38 cellular contexts compared by ENCODE assay signal in genomic region chr2:167298017-167298416, GRCh38. TPM values are rescaled to one million over a fixed set of nuclear protein-coding genes. Genes with fewer than 3 reads are reported as not detected.
"Had no signal": no experiment of that assay in that cellular context is flagged by ENCODE, and none has a peak within 500 bp of the region (broad histone marks: within the 10 kb centered on the region; RNA-seq: fewer than 3 reads in every experiment).

No MANE protein-coding gene starts in this region.

- DNase-seq: activated CD4-positive, alpha-beta memory T cell treated with anti-CD3 and anti-CD28 coated beads for 36 hours; activated CD4-positive, alpha-beta T cell treated with anti-CD3 and anti-CD28 coated beads for 36 hours; activated CD4-positive, alpha-beta T cell treated with anti-CD3 and anti-CD28 coated beads, Interleukin-2, amount 10 ng/mL, durations not matched to agents 24 days and 14 days; activated CD4-positive, CD25-positive, alpha-beta regulatory T cell; activated CD4-positive, CD25-positive, alpha-beta regulatory T cell treated with anti-CD3 and anti-CD28 coated beads, Interleukin-2, amount 50 U/mL, for 72 hours; activated CD8-positive, alpha-beta memory T cell treated with anti-CD3 and anti-CD28 coated beads, Interleukin-2, amount 10 ng/mL, durations not matched to agents 7 days and 5 days; activated CD8-positive, alpha-beta memory T cell treated with anti-CD3 and anti-CD28 coated beads, Interleukin-2, amount 50 U/mL, for 4 hours; activated CD8-positive, alpha-beta T cell treated with anti-CD3 and anti-CD28 coated beads, Interleukin-2, amount 10 ng/mL, durations not matched to agents 7 days and 5 days; activated effector memory CD4-positive, alpha-beta T cell treated with anti-CD3 and anti-CD28 coated beads, Interleukin-2, amount 50 U/mL, for 16 hours; activated naive CD4-positive, alpha-beta T cell treated with anti-CD3 and anti-CD28 coated beads for 36 hours; activated naive CD8-positive, alpha-beta T cell treated with anti-CD3 and anti-CD28 coated beads for 36 hours; activated naive CD8-positive, alpha-beta T cell treated with anti-CD3 and anti-CD28 coated beads, Interleukin-2, amount 50 U/mL, for 24 hours; activated T-cell treated with anti-CD3 and anti-CD28 coated beads, Interleukin-2, amount 50 U/mL, for 1 hour; activated T-cell treated with anti-CD3 and anti-CD28 coated beads, Interleukin-2, amount 50 U/mL, for 48 hours; adrenal gland; amygdala; aorta; body of pancreas; caudate nucleus; cerebellar nuclear complex; colonic mucosa; effector memory CD4-positive, alpha-beta T cell; endodermal cell; foreskin keratinocyte; gastrocnemius medialis; glutamatergic neuron; heart left ventricle; T-cell; T-helper 17 cell; T1000; WERI-Rb-1 had no signal

- H3K4me3 ChIP-seq: adrenal gland, body of pancreas, colonic mucosa, gastrocnemius medialis, heart left ventricle had no signal

- H3K4me1 ChIP-seq: colonic mucosa, foreskin keratinocyte had no signal

- H3K27ac ChIP-seq: adrenal gland, body of pancreas, colonic mucosa, foreskin keratinocyte, gastrocnemius medialis, heart left ventricle, WERI-Rb-1 had no signal

- H3K4me3 Mint-ChIP-seq: activated CD4-positive, alpha-beta memory T cell treated with anti-CD3 and anti-CD28 coated beads for 36 hours; activated CD4-positive, alpha-beta T cell treated with anti-CD3 and anti-CD28 coated beads for 36 hours; activated CD4-positive, alpha-beta T cell treated with anti-CD3 and anti-CD28 coated beads, Interleukin-2, amount 10 ng/mL, durations not matched to agents 24 days and 14 days; activated CD8-positive, alpha-beta memory T cell treated with anti-CD3 and anti-CD28 coated beads, Interleukin-2, amount 10 ng/mL, durations not matched to agents 7 days and 5 days; activated CD8-positive, alpha-beta T cell treated with anti-CD3 and anti-CD28 coated beads, Interleukin-2, amount 10 ng/mL, durations not matched to agents 7 days and 5 days; activated naive CD4-positive, alpha-beta T cell treated with anti-CD3 and anti-CD28 coated beads for 36 hours; activated naive CD4-positive, alpha-beta T cell treated with anti-CD3 and anti-CD28 coated beads, Interleukin-2, amount 50 U/mL, for 24 hours; activated naive CD8-positive, alpha-beta T cell treated with anti-CD3 and anti-CD28 coated beads for 36 hours; activated naive CD8-positive, alpha-beta T cell treated with anti-CD3 and anti-CD28 coated beads, Interleukin-2, amount 50 U/mL, for 24 hours; activated T-helper 1 cell treated with anti-CD3 and anti-CD28 coated beads, Interleukin-12 subunit alpha, Interleukin-12 subunit beta, Interleukin-2, Interleukin-4 antibody, amounts not matched to agents 30 ng/mL and 10 ng/mL and 1 ng/mL, durations not matched to agents 14 hours and 24 hours and 36 hours; endodermal cell; T-cell; T-helper 17 cell; T-helper 2 cell treated with Interferon-gamma antibody and Interleukin-4, amounts not matched to agents 5 μg/mL and 100 μg/mL, for 36 hours had no signal

- H3K9me3 Mint-ChIP-seq: activated CD4-positive, alpha-beta memory T cell treated with anti-CD3 and anti-CD28 coated beads for 36 hours; activated naive CD4-positive, alpha-beta T cell treated with anti-CD3 and anti-CD28 coated beads for 36 hours; activated naive CD8-positive, alpha-beta T cell treated with anti-CD3 and anti-CD28 coated beads for 36 hours; activated T-helper 1 cell treated with anti-CD3 and anti-CD28 coated beads, Interleukin-12 subunit alpha, Interleukin-12 subunit beta, Interleukin-2, Interleukin-4 antibody, amounts not matched to agents 30 ng/mL and 10 ng/mL and 1 ng/mL, durations not matched to agents 14 hours and 24 hours and 36 hours; activated T-helper 2 cell treated with anti-CD3 and anti-CD28 coated beads, Interferon-gamma antibody, Interleukin-2, Interleukin-4, amounts not matched to agents 10 μg/mL and 5 μg/mL and 100 μg/mL, durations not matched to agents 14 hours and 24 hours and 36 hours; endodermal cell; T-cell; T-helper 2 cell treated with Interferon-gamma antibody and Interleukin-4, amounts not matched to agents 5 μg/mL and 100 μg/mL, for 36 hours had no signal

- ATAC-seq: activated CD4-positive, alpha-beta T cell treated with anti-CD3 and anti-CD28 coated beads for 36 hours; activated CD8-positive, alpha-beta memory T cell treated with anti-CD3 and anti-CD28 coated beads, Interleukin-2, amount 10 ng/mL, durations not matched to agents 7 days and 5 days; activated CD8-positive, alpha-beta T cell treated with anti-CD3 and anti-CD28 coated beads, Interleukin-2, amount 10 ng/mL, durations not matched to agents 7 days and 5 days; activated naive CD8-positive, alpha-beta T cell treated with anti-CD3 and anti-CD28 coated beads, Interleukin-2, amount 50 U/mL, for 24 hours; body of pancreas; esophagus mucosa; foreskin keratinocyte; gastrocnemius medialis; heart left ventricle; T-cell; T-helper 17 cell had no signal

- H3K36me3 ChIP-seq: adrenal gland, colonic mucosa, gastrocnemius medialis, heart left ventricle, WERI-Rb-1 had no signal

- H3K36me3 Mint-ChIP-seq: activated CD4-positive, alpha-beta memory T cell treated with anti-CD3 and anti-CD28 coated beads for 36 hours; activated naive CD8-positive, alpha-beta T cell treated with anti-CD3 and anti-CD28 coated beads for 36 hours; T-cell had no signal

- H3K9me3 ChIP-seq: adrenal gland, body of pancreas, colonic mucosa, gastrocnemius medialis, heart left ventricle had no signal

- H3K27ac Mint-ChIP-seq: activated CD4-positive, alpha-beta memory T cell treated with anti-CD3 and anti-CD28 coated beads for 36 hours; activated CD4-positive, alpha-beta T cell treated with anti-CD3 and anti-CD28 coated beads for 36 hours; activated CD4-positive, alpha-beta T cell treated with anti-CD3 and anti-CD28 coated beads, Interleukin-2, amount 10 ng/mL, durations not matched to agents 24 days and 14 days; activated CD8-positive, alpha-beta memory T cell treated with anti-CD3 and anti-CD28 coated beads, Interleukin-2, amount 10 ng/mL, durations not matched to agents 7 days and 5 days; activated CD8-positive, alpha-beta T cell treated with anti-CD3 and anti-CD28 coated beads, Interleukin-2, amount 10 ng/mL, durations not matched to agents 7 days and 5 days; activated naive CD4-positive, alpha-beta T cell treated with anti-CD3 and anti-CD28 coated beads for 36 hours; activated naive CD4-positive, alpha-beta T cell treated with anti-CD3 and anti-CD28 coated beads, Interleukin-2, amount 50 U/mL, for 24 hours; activated naive CD8-positive, alpha-beta T cell treated with anti-CD3 and anti-CD28 coated beads for 36 hours; activated naive CD8-positive, alpha-beta T cell treated with anti-CD3 and anti-CD28 coated beads, Interleukin-2, amount 50 U/mL, for 24 hours; activated T-helper 1 cell treated with anti-CD3 and anti-CD28 coated beads, Interleukin-12 subunit alpha, Interleukin-12 subunit beta, Interleukin-2, Interleukin-4 antibody, amounts not matched to agents 30 ng/mL and 10 ng/mL and 1 ng/mL, durations not matched to agents 14 hours and 24 hours and 36 hours; activated T-helper 2 cell treated with anti-CD3 and anti-CD28 coated beads, Interferon-gamma antibody, Interleukin-2, Interleukin-4, amounts not matched to agents 10 μg/mL and 5 μg/mL and 100 μg/mL, durations not matched to agents 14 hours and 24 hours and 36 hours; endodermal cell; T-cell; T-helper 17 cell; T-helper 2 cell treated with Interferon-gamma antibody and Interleukin-4, amounts not matched to agents 5 μg/mL and 100 μg/mL, for 36 hours had no signal

RNA-seq across cellular contexts. Expression of gene B3GALT1, which starts 5.2 kb away (rescaled TPM):
- total RNA-seq: activated CD4-positive, alpha-beta memory T cell treated with anti-CD3 and anti-CD28 coated beads for 36 hours; activated CD4-positive, alpha-beta T cell treated with anti-CD3 and anti-CD28 coated beads, Interleukin-2, amount 10 ng/mL, durations not matched to agents 24 days and 14 days; activated CD8-positive, alpha-beta memory T cell treated with anti-CD3 and anti-CD28 coated beads for 36 hours; activated CD8-positive, alpha-beta memory T cell treated with anti-CD3 and anti-CD28 coated beads, Interleukin-2, amount 10 ng/mL, durations not matched to agents 7 days and 5 days; activated CD8-positive, alpha-beta T cell treated with anti-CD3 and anti-CD28 coated beads, Interleukin-2, amount 10 ng/mL, durations not matched to agents 7 days and 5 days; activated naive CD4-positive, alpha-beta T cell treated with anti-CD3 and anti-CD28 coated beads for 36 hours; activated naive CD8-positive, alpha-beta T cell treated with anti-CD3 and anti-CD28 coated beads for 36 hours; activated T-helper 1 cell treated with anti-CD3 and anti-CD28 coated beads, Interleukin-12 subunit alpha, Interleukin-12 subunit beta, Interleukin-2, Interleukin-4 antibody, amounts not matched to agents 30 ng/mL and 10 ng/mL and 1 ng/mL, durations not matched to agents 14 hours and 24 hours and 36 hours; activated T-helper 2 cell treated with anti-CD3 and anti-CD28 coated beads, Interferon-gamma antibody, Interleukin-2, Interleukin-4, amounts not matched to agents 10 μg/mL and 5 μg/mL and 100 μg/mL, durations not matched to agents 14 hours and 24 hours and 36 hours; dermis microvascular lymphatic vessel endothelial cell; esophagus mucosa; foreskin keratinocyte; T-helper 17 cell had no signal
